8 cellular contexts compared by ENCODE assay signal in genomic region chr10:132684164-132684891, GRCh38.
DNase-seq lines count a peak whose midpoint lies in the region; ATAC-seq and TF ChIP-seq lines count a peak whose summit lies in the region.

No MANE protein-coding gene starts in this region.

- H3K56ac ChIP-seq in IMR-90 (ENCODE audit: extremely low read depth, insufficient read depth, low read length) = no peak overlapping the region

- H3K9me1 ChIP-seq in IMR-90 (ENCODE audit: insufficient read depth, low read length) = peaks cover 22% of the 10 kb centered on the region

- ATAC-seq in GM19463 (IDR thresholded peaks at IDR 0.05; ENCODE audit: unreplicated experiment) = peak; percentile 85
- ATAC-seq in IMR-90 (ENCODE audit: low read depth) = no peak; the same call in 1 of the 2 replicates
- no peak for ATAC-seq in HG02623 (IDR thresholded peaks at IDR 0.05; ENCODE audit: unreplicated experiment)

- dilution Hi-C loops in IMR-90 (cut with HindIII; ENCODE audit: low sequenced_read_pairs, unreplicated experiment) = no loop called here

- H2BK12ac ChIP-seq in trophoblast cell (ENCODE audit: low read length) = no peak overlapping the region

- H3K79me2 ChIP-seq in trophoblast cell (ENCODE audit: control insufficient read depth, insufficient read depth, low read length, poor library complexity) = no peaks in the 10 kb centered on the region
- peaks cover 4% of the 10 kb centered on the region; the same call in 1 of the 2 replicates for H3K79me2 ChIP-seq in SK-N-SH (ENCODE audit: insufficient read depth)

- H3K4ac ChIP-seq in IMR-90 (ENCODE audit: low read depth, low read length) (peak overlapping the region; percentile 71), trophoblast cell (ENCODE audit: low read depth, low read length) (no peak overlapping the region)

- peaks cover 18% of the 10 kb centered on the region; the same call in 1 of the 2 replicates for H4K20me1 ChIP-seq in IMR-90 (ENCODE audit: insufficient read depth, low read length)
- no peaks in the 10 kb centered on the region for H4K20me1 ChIP-seq in SK-N-SH (ENCODE audit: insufficient read depth)

- H2AK9ac ChIP-seq in IMR-90 (replicated peaks; ENCODE audit: low read depth, low read length, poor library complexity) = peak overlapping the region; percentile 82

- in situ Hi-C loops in IMR-90 (cut with MboI; ENCODE audit: low sequenced_read_pairs) = no loop called here

- no peaks in the 10 kb centered on the region for H3K36me3 ChIP-seq in IMR-90 (ENCODE audit: control insufficient read depth, insufficient read depth, low read length)
- H3K36me3 ChIP-seq in trophoblast cell (ENCODE audit: control insufficient read depth in 1 of 2, insufficient read depth in 2 of 2, low read length in 2 of 2) = peaks cover 0 to 2% of the 10 kb centered on the region in 2 experiments
- H3K36me3 ChIP-seq in SK-N-SH (replicated peaks in 1 of 2; ENCODE audit: control insufficient read depth in 1 of 2, insufficient read depth in 2 of 2, low read length in 1 of 2) = no peaks in the 10 kb centered on the region

- no peak overlapping the region for H4K5ac ChIP-seq in IMR-90 (ENCODE audit: low read depth, low read length)

- no peak for TF ChIP-seq RAD21 in IMR-90 (IDR thresholded peaks at IDR 0.05; ENCODE audit: low read length)
- TF ChIP-seq RAD21 in SK-N-SH (IDR thresholded peaks at IDR 0.05; ENCODE audit: low read length) = no peak

- H3K9ac ChIP-seq in IMR-90 (ENCODE audit: low read depth, low read length) = no peak overlapping the region
- H3K9ac ChIP-seq in trophoblast cell (ENCODE audit: low read length) = no peak overlapping the region
- H3K9ac ChIP-seq in SK-N-SH = no peak overlapping the region

- H3K4me2 ChIP-seq in IMR-90 (ENCODE audit: low read depth, low read length) = peak overlapping the region; percentile 33; the same call in 1 of the 2 replicates
- no peak overlapping the region for H3K4me2 ChIP-seq in trophoblast cell (ENCODE audit: low read length)
- H3K4me2 ChIP-seq in SK-N-SH = no peak overlapping the region

- no peak overlapping the region for H3K27ac ChIP-seq in IMR-90 (ENCODE audit: insufficient read depth, low read length)
- no peak overlapping the region for H3K27ac ChIP-seq in trophoblast cell (ENCODE audit: low read depth, low read length)
- H3K27ac ChIP-seq in SK-N-SH (ENCODE audit: low read depth in 2 of 2, low read length in 1 of 2) = no peak overlapping the region

- peak overlapping the region; percentile 65 for H4K91ac ChIP-seq in IMR-90 (ENCODE audit: insufficient read depth, low read depth, low read length)
- H4K91ac ChIP-seq in trophoblast cell (ENCODE audit: low read depth, low read length) = no peak overlapping the region

- DNase-seq in IMR-90 (peak; percentile 70), mesenteric fat pad (ENCODE audit: low spot score) (peak; percentile 53), trophoblast cell (no peak), amygdala (lab: John Stamatoyannopoulos, UW) (no peak), SK-N-SH (no peak)
- peak; percentile 3 for DNase-seq in activated gamma-delta T cell treated with anti-CD3 and anti-CD28 coated beads, Interleukin-2, amount 50 U/mL, for 16 hours (ENCODE audit: low read depth)

- TF ChIP-seq CTCF in IMR-90 (conservative IDR thresholded peaks at IDR 0.05; ENCODE audit: low read depth, low read length) = no peak
- TF ChIP-seq CTCF in SK-N-SH (IDR thresholded peaks at IDR 0.05) = no peak

- H2AK5ac ChIP-seq in IMR-90 (ENCODE audit: low read depth, low read length) = peak overlapping the region; percentile 81
- H2AK5ac ChIP-seq in trophoblast cell (ENCODE audit: low read length) = no peak overlapping the region

- TF ChIP-seq EP300 in SK-N-SH (IDR thresholded peaks at IDR 0.05; ENCODE audit: borderline replicate concordance in 1 of 2, low read depth in 1 of 2, low read length in 1 of 2) = no peak

- H3K27me3 ChIP-seq in IMR-90 (ENCODE audit: control insufficient read depth, insufficient read depth, low read length) (no peaks in the 10 kb centered on the region), trophoblast cell (ENCODE audit: insufficient read depth, low read length) (no peaks in the 10 kb centered on the region), SK-N-SH (ENCODE audit: insufficient read depth) (no peaks in the 10 kb centered on the region)

- TF ChIP-seq POLR2A in IMR-90 (IDR thresholded peaks at IDR 0.05; ENCODE audit: low read depth, low read length) = no peak

- intact Hi-C loops in IMR-90 (cut with micrococcal nuclease) = no loop called here

- peaks cover 16% of the 10 kb centered on the region for H3K4me1 ChIP-seq in IMR-90 (ENCODE audit: control insufficient read depth, insufficient read depth, low read length)
- H3K4me1 ChIP-seq in trophoblast cell (ENCODE audit: control insufficient read depth in 1 of 2, insufficient read depth in 2 of 2, low read length in 2 of 2) = peaks cover 0 to 3% of the 10 kb centered on the region in 2 experiments
- H3K4me1 ChIP-seq in SK-N-SH (ENCODE audit: control insufficient read depth in 1 of 2, insufficient read depth in 2 of 2, low read depth in 1 of 2, low read length in 1 of 2) = peaks cover 0 to 4% of the 10 kb centered on the region in 2 experiments; a peak in 2 of 4 replicates

- H2BK5ac ChIP-seq in IMR-90 (ENCODE audit: low read depth, low read length, poor library complexity, severe bottlenecking) (peak overlapping the region; percentile 36), trophoblast cell (ENCODE audit: low read depth, low read length, poor library complexity) (no peak overlapping the region)

- H4K8ac ChIP-seq in IMR-90 (ENCODE audit: low read depth in 2 of 2, low read length in 2 of 2) = peak overlapping the region in 1 of 2 experiments; percentile 41; a peak in 3 of 4 replicates
- no peak overlapping the region for H4K8ac ChIP-seq in trophoblast cell (ENCODE audit: low read depth, low read length)

- no peaks in the 10 kb centered on the region for H3K9me3 ChIP-seq in IMR-90 (ENCODE audit: control insufficient read depth, insufficient read depth, low read length)
- H3K9me3 ChIP-seq in trophoblast cell (ENCODE audit: insufficient read depth, low read depth, low read length) = peaks cover 7% of the 10 kb centered on the region
- no peaks in the 10 kb centered on the region for H3K9me3 ChIP-seq in SK-N-SH

- H2AFZ ChIP-seq in IMR-90 (replicated peaks; ENCODE audit: low read length, poor library complexity) (peak overlapping the region; percentile 34), trophoblast cell (ENCODE audit: insufficient read depth, low read length, poor library complexity) (no peak overlapping the region), SK-N-SH (ENCODE audit: low read depth) (no peak overlapping the region)

- no TSS peak for BruUV-seq in IMR-90 (replicated peaks; lab: Mats Ljungman, UMichigan)

- H2BK15ac ChIP-seq in IMR-90 (ENCODE audit: low read depth, low read length) = 0 out of 3 replicates have a peak overlapping the region, but pooled peaks have one; percentile 23

- CTCF ChIA-PET in IMR-90 (lab: Yijun Ruan, JAX) = interaction anchor here (1.0 kb wide), 1 partner anchor 9 kb away, joined by 4 read pairs; no protein-coding TSS in a partner anchor
- CTCF ChIA-PET in SK-N-SH (lab: Yijun Ruan, JAX) = no interaction called here

- H2BK120ac ChIP-seq in IMR-90 (ENCODE audit: low read depth, low read length) (peak overlapping the region; percentile 52; the same call in 1 of the 2 replicates), trophoblast cell (ENCODE audit: insufficient read depth, low read length, poor library complexity) (no peak overlapping the region)

- H3K18ac ChIP-seq in IMR-90 (ENCODE audit: low read depth, low read length) (peak overlapping the region; percentile 21; the same call in 1 of the 2 replicates), trophoblast cell (ENCODE audit: low read length) (no peak overlapping the region)

- H3F3A ChIP-seq in SK-N-SH (replicated peaks; ENCODE audit: insufficient read depth) = no peaks in the 10 kb centered on the region

- H3K14ac ChIP-seq in IMR-90 (replicated peaks; ENCODE audit: low read depth, low read length) (no peak overlapping the region; the same call in 1 of the 2 replicates), trophoblast cell (ENCODE audit: low read length) (no peak overlapping the region)

- H2BK20ac ChIP-seq in IMR-90 (ENCODE audit: low read depth, low read length) = peak overlapping the region; percentile 21; the same call in 1 of the 2 replicates

- H3K4me3 ChIP-seq in IMR-90 (ENCODE audit: insufficient read depth, low read depth, low read length) = no peak overlapping the region
- H3K4me3 ChIP-seq in trophoblast cell (ENCODE audit: low read depth, low read length) = no peak overlapping the region
- H3K4me3 ChIP-seq in SK-N-SH (ENCODE audit: low read depth in 2 of 2, low read length in 1 of 2) = no peak overlapping the region

- H3K79me1 ChIP-seq in IMR-90 (ENCODE audit: low read depth in 1 of 2, low read length in 2 of 2) = peaks cover 32 to 57% of the 10 kb centered on the region in 2 experiments
- H3K79me1 ChIP-seq in trophoblast cell (ENCODE audit: low read length) = no peaks in the 10 kb centered on the region

- no peaks in the 10 kb centered on the region for H3K9me2 ChIP-seq in SK-N-SH

- POLR2A ChIA-PET in IMR-90 (lab: Charles Lee; ENCODE audit: unreplicated experiment) = no interaction called here
- POLR2A ChIA-PET in SK-N-SH (lab: Yijun Ruan, JAX) = no interaction called here

- 0 out of 2 replicates have a peak overlapping the region, but pooled peaks have one; percentile 4 for H3K23ac ChIP-seq in IMR-90 (ENCODE audit: low read depth, low read length)
- no peak overlapping the region for H3K23ac ChIP-seq in trophoblast cell (ENCODE audit: low read length)

- 69% methylated on average over 3 of the region's 12 CpGs; no CpG with 5 or more reads in 1 of the 2 experiments for WGBS in IMR-90 (ENCODE audit: extremely low coverage in 2 of 2, insufficient read length in 1 of 2), 2 experiments
- no CpG with 5 or more reads among the region's 12 CpGs for WGBS in trophoblast cell (ENCODE audit: extremely low coverage, insufficient coverage, insufficient read length)
- 88% methylated on average over 12 of the region's 12 CpGs for WGBS in SK-N-SH (ENCODE audit: low lambda C conversion rate)

- no peak overlapping the region for H4K12ac ChIP-seq in trophoblast cell (ENCODE audit: low read depth, low read length)

TF ChIP-seq in IMR-90, 13 proteins besides CTCF, POLR2A, EP300 and RAD21 (continues in another document):
- TF ChIP-seq SMC3 (IDR thresholded peaks at IDR 0.05; ENCODE audit: low read depth, low read length) = no peak
- no peak for TF ChIP-seq FOS (IDR thresholded peaks at IDR 0.05; ENCODE audit: low read depth, low read length)

TF ChIP-seq in SK-N-SH, 30 proteins besides CTCF, POLR2A, EP300 and RAD21 (continues in another document):
- no peak for TF ChIP-seq FOXM1 (IDR thresholded peaks at IDR 0.05; ENCODE audit: low read depth)
- no peak for TF ChIP-seq TCF12 (IDR thresholded peaks at IDR 0.05)
- no peak for TF ChIP-seq MXI1 (IDR thresholded peaks at IDR 0.05; ENCODE audit: low read depth, low read length)

Comparison
In these comparisons a context has a peak if more than half of its experiments do, and no peak if none do; other contexts are left out.
1. DNase-seq: peak in IMR-90 (single experiment), activated gamma-delta T cell treated with anti-CD3 and anti-CD28 coated beads, Interleukin-2, amount 50 U/mL, for 16 hours (single experiment) and mesenteric fat pad (single experiment); none in trophoblast cell (0 of 2), amygdala (0 of 56) and SK-N-SH (single experiment).